In genomic region chr16:19424478-19424877, GRCh38 we compare ENCODE assay signal across 15 cellular contexts. TPM values are rescaled to one million over a fixed set of nuclear protein-coding genes. Genes with fewer than 3 reads are reported as not detected.
DNase-seq lines count a peak whose midpoint lies in the region; ATAC-seq and TF ChIP-seq lines count a peak whose summit lies in the region.
"Had no signal": no experiment of that assay in that cellular context is flagged by ENCODE, and none has a peak within 500 bp of the region (broad histone marks: within the 10 kb centered on the region; RNA-seq: fewer than 3 reads in every experiment).

No MANE protein-coding gene starts in this region.

- H3K36me3 ChIP-seq in mucosa of descending colon (ENCODE audit: low read depth) (no peaks in the 10 kb centered on the region), prostate gland (no peaks in the 10 kb centered on the region), WERI-Rb-1 (no peaks in the 10 kb centered on the region)
- H3K36me3 ChIP-seq: BE2C, HAP-1 had no signal

- intact Hi-C loops in mucosa of descending colon (cut with DNase I, micrococcal nuclease), result no loop called here
- intact Hi-C loops in prostate gland (cut with DNase I), result no loop called here

- H3K27ac ChIP-seq in VCaP (peak overlapping the region; percentile 18; the same call in 1 of the 2 replicates), prostate gland (peak overlapping the region; percentile 15 to 39), WERI-Rb-1 (no peak overlapping the region), coronary artery (no peak overlapping the region)

- H3K27ac Mint-ChIP-seq in activated T-cell treated with anti-CD3 and anti-CD28 coated beads, Interleukin-2, amount 50 U/mL, for 72 hours, result no peak overlapping the region
- H3K27ac Mint-ChIP-seq: CD4-positive, CD25-positive, alpha-beta regulatory T cell had no signal

- no peak overlapping the region for H3K4me3 Mint-ChIP-seq in activated T-cell treated with anti-CD3 and anti-CD28 coated beads, Interleukin-2, amount 50 U/mL, for 72 hours
- H3K4me3 Mint-ChIP-seq: CD4-positive, CD25-positive, alpha-beta regulatory T cell had no signal

- peaks cover 3 to 4% of the 10 kb centered on the region in 2 donors for H3K36me3 Mint-ChIP-seq in activated T-cell treated with anti-CD3 and anti-CD28 coated beads, Interleukin-2, amount 50 U/mL, for 72 hours (ENCODE audit: insufficient read depth in 2 of 2)
- H3K36me3 Mint-ChIP-seq: CD4-positive, CD25-positive, alpha-beta regulatory T cell had no signal

- no peak for TF ChIP-seq CTCF in VCaP (conservative IDR thresholded peaks at IDR 0.05)
- TF ChIP-seq CTCF in mucosa of descending colon (IDR thresholded peaks at IDR 0.05), result no peak
- no peak for TF ChIP-seq CTCF in prostate gland (IDR thresholded peaks at IDR 0.05)
- TF ChIP-seq CTCF in WERI-Rb-1 (IDR thresholded peaks at IDR 0.05; ENCODE audit: low read depth, low read length), result no peak
- no peak for TF ChIP-seq CTCF in coronary artery (IDR thresholded peaks at IDR 0.05)

- peaks cover 5 to 7% of the 10 kb centered on the region in 2 donors for H3K9me3 Mint-ChIP-seq in activated T-cell treated with anti-CD3 and anti-CD28 coated beads, Interleukin-2, amount 50 U/mL, for 72 hours
- H3K9me3 Mint-ChIP-seq: CD4-positive, CD25-positive, alpha-beta regulatory T cell had no signal

- H3K4me3 ChIP-seq in mucosa of descending colon (no peak overlapping the region), prostate gland (no peak overlapping the region), WERI-Rb-1 (ENCODE audit: low read depth, low read length) (no peak overlapping the region), coronary artery (no peak overlapping the region)
- H3K4me3 ChIP-seq: HAP-1 had no signal

- H3K9me3 ChIP-seq in mucosa of descending colon, result no peaks in the 10 kb centered on the region
- no peaks in the 10 kb centered on the region for H3K9me3 ChIP-seq in prostate gland
- H3K9me3 ChIP-seq in WERI-Rb-1 (ENCODE audit: severe bottlenecking), result no peaks in the 10 kb centered on the region
- H3K9me3 ChIP-seq: BE2C, Caco-2, HAP-1 had no signal

- TF ChIP-seq POLR2A in prostate gland (IDR thresholded peaks at IDR 0.05), result no peak

- 96% methylated on average over 8 of the region's 8 CpGs for WGBS in prostate gland

- H3K4me1 ChIP-seq in mucosa of descending colon (ENCODE audit: low read depth), result peaks cover 9% of the 10 kb centered on the region
- no peaks in the 10 kb centered on the region for H3K4me1 ChIP-seq in prostate gland (replicated peaks)
- H3K4me1 ChIP-seq: BE2C, Caco-2, HAP-1 had no signal

- H3K27me3 ChIP-seq in prostate gland (replicated peaks; ENCODE audit: insufficient read depth) (no peaks in the 10 kb centered on the region), WERI-Rb-1 (ENCODE audit: insufficient read depth, low read depth, severe bottlenecking) (peaks cover 22% of the 10 kb centered on the region)
- H3K27me3 ChIP-seq: BE2C had no signal

- ATAC-seq in mucosa of descending colon, result peak; percentile 70
- ATAC-seq in activated T-cell treated with anti-CD3 and anti-CD28 coated beads, Interleukin-2, amount 50 U/mL, for 72 hours (replicated peaks in 1 of 2), result no peak
- ATAC-seq: HepG2 had no signal

- no peaks in the 10 kb centered on the region for H3K4me1 Mint-ChIP-seq in activated T-cell treated with anti-CD3 and anti-CD28 coated beads, Interleukin-2, amount 50 U/mL, for 72 hours (ENCODE audit: low read depth)
- H3K4me1 Mint-ChIP-seq: CD4-positive, CD25-positive, alpha-beta regulatory T cell had no signal

- DNase-seq in mucosa of descending colon, result no peak
- no peak for DNase-seq in prostate gland (ENCODE audit: low spot score)
- DNase-seq in WERI-Rb-1, result no peak
- no peak for DNase-seq in activated T-cell treated with anti-CD3 and anti-CD28 coated beads, Interleukin-2, amount 50 U/mL, for 72 hours
- no peak for DNase-seq in coronary artery (ENCODE audit: low spot score)
- no peak for DNase-seq in NCI-H82 treated with DMSO at 0.1 percent for 48 hours (lab: John Stamatoyannopoulos, UW; ENCODE audit: unreplicated experiment)
- DNase-seq: ACHN; BE2C; C1 segment of cervical spinal cord; Caco-2; CD4-positive, CD25-positive, alpha-beta regulatory T cell had no signal

- H3K27me3 Mint-ChIP-seq in activated T-cell treated with anti-CD3 and anti-CD28 coated beads, Interleukin-2, amount 50 U/mL, for 72 hours (ENCODE audit: low read depth), result peaks cover 15% of the 10 kb centered on the region

RNA-seq across cellular contexts. Expression of gene TMC5, which starts 6.8 kb away (rescaled TPM):
- 100 to 1,000 TPM in 2 of 3 donors, 10 to 100 TPM in 1; 73.4 to 147 (median 122) TPM for total RNA-seq in mucosa of descending colon
- 10 to 100 TPM; 24.5 to 54.8 TPM for total RNA-seq in prostate gland
- total RNA-seq in activated T-cell treated with anti-CD3 and anti-CD28 coated beads, Interleukin-2, amount 50 U/mL, for 72 hours, result not detected
- total RNA-seq: CD4-positive, CD25-positive, alpha-beta regulatory T cell; H4 had no signal

Comparison
In these comparisons a context has a peak if more than half of its experiments do, and no peak if none do; other contexts are left out.
1. H3K27ac ChIP-seq: peak in VCaP (single experiment) and prostate gland (2 of 2); none in WERI-Rb-1 (single experiment) and coronary artery (0 of 2).
2. RNA of gene TMC5, which starts 6.8 kb away (total RNA-seq): 73.4 to 147 TPM in mucosa of descending colon and 24.5 to 54.8 TPM in prostate gland; not detected in activated T-cell treated with anti-CD3 and anti-CD28 coated beads, Interleukin-2, amount 50 U/mL, for 72 hours; every median in the first group is over 10 times any median in the second.